1 cellular context compared by ENCODE assay signal in the genomic region with DNA sequence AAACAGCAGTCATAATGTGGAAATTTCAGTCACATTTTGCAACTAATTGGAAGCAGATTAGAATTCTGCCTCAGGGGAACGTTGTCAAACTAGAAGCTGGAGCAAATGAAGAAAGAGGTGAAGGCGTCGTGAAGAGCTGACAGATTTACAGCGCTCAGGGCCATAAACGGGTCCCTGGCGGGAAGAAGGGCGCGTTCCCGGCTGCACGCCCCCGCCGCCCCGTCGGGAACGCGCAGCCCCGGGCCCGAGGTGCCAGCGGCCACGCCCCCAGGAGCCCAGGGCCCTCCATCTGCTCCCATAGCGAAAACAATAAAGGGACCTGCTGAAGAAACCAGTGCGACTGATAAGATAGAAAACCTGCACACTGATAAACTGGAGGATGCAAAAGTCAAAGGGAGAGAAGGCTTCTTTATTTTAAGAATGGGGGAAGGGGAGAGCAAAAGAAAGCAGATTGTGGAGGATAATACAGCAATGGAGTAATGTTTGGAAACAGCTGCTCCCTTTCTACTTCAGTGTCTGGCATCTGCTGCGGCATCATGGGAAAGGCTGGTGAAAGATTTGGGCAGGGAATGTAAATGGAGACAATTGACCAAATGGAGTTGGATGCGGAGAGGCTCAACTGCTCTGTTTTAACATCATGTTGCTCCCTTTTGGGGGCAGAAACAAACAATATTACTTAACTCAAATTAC.
TF ChIP-seq lines count a peak whose summit lies in the region.

No MANE protein-coding gene starts in this region.

TF ChIP-seq in HEK293, 187 proteins besides CTCF, POLR2A, EP300 and RAD21 (continued from another document):
- TF ChIP-seq, protein P1, sequence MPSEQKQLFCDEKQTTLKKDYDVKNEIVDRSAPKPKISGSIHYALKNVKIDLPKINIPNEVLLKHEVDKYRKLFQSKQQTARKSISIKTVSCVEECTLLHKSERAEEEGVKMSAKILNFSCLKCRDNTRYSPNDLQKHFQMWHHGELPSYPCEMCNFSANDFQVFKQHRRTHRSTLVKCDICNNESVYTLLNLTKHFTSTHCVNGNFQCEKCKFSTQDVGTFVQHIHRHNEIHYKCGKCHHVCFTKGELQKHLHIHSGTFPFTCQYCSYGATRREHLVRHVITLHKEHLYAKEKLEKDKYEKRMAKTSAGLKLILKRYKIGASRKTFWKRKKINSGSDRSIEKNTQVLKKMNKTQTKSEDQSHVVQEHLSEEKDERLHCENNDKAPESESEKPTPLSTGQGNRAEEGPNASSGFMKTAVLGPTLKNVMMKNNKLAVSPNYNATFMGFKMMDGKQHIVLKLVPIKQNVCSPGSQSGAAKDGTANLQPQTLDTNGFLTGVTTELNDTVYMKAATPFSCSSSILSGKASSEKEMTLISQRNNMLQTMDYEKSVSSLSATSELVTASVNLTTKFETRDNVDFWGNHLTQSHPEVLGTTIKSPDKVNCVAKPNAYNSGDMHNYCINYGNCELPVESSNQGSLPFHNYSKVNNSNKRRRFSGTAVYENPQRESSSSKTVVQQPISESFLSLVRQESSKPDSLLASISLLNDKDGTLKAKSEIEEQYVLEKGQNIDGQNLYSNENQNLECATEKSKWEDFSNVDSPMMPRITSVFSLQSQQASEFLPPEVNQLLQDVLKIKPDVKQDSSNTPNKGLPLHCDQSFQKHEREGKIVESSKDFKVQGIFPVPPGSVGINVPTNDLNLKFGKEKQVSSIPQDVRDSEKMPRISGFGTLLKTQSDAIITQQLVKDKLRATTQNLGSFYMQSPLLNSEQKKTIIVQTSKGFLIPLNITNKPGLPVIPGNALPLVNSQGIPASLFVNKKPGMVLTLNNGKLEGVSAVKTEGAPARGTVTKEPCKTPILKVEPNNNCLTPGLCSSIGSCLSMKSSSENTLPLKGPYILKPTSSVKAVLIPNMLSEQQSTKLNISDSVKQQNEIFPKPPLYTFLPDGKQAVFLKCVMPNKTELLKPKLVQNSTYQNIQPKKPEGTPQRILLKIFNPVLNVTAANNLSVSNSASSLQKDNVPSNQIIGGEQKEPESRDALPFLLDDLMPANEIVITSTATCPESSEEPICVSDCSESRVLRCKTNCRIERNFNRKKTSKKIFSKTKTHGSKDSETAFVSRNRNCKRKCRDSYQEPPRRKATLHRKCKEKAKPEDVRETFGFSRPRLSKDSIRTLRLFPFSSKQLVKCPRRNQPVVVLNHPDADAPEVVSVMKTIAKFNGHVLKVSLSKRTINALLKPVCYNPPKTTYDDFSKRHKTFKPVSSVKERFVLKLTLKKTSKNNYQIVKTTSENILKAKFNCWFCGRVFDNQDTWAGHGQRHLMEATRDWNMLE (tag by site-specific recombination; conservative IDR thresholded peaks at IDR 0.05; ENCODE audit: low read depth) = peak; percentile 11
- TF ChIP-seq ZNF701 (tag by site-specific recombination; IDR thresholded peaks at IDR 0.05) (no peak), ZNF664 (tag by site-specific recombination; IDR thresholded peaks at IDR 0.05) (peak; percentile 87), ZSCAN30 (tag by site-specific recombination; IDR thresholded peaks at IDR 0.05) (peak; percentile 100), ZNF16 (tag by site-specific recombination; IDR thresholded peaks at IDR 0.05; ENCODE audit: low read depth) (no peak), ZNF221 (tag by site-specific recombination; IDR thresholded peaks at IDR 0.05; ENCODE audit: borderline replicate concordance) (peak; percentile 98; the same call in 1 of the 2 replicates), ZNF292 (tag by site-specific recombination; IDR thresholded peaks at IDR 0.05; ENCODE audit: borderline replicate concordance, low read depth) (no peak), HOXD13 (CRISPR knock-in tag; IDR thresholded peaks at IDR 0.05; ENCODE audit: borderline replicate concordance) (peak; percentile 75; the same call in 1 of the 2 replicates), ZNF211 (tag by site-specific recombination; IDR thresholded peaks at IDR 0.05; ENCODE audit: low read depth) (no peak), GLI2 (tag by site-specific recombination; IDR thresholded peaks at IDR 0.05; ENCODE audit: borderline replicate concordance, low read depth) (peak; percentile 99), ZNF747 (tag by site-specific recombination; IDR thresholded peaks at IDR 0.05) (no peak), ZNF341 (tag by site-specific recombination; IDR thresholded peaks at IDR 0.05; ENCODE audit: low read depth) (0 out of 2 replicates have a peak, but pooled peaks have one; percentile 39), ZNF544 (tag by site-specific recombination; IDR thresholded peaks at IDR 0.05) (no peak), ZNF146 (tag by site-specific recombination; IDR thresholded peaks at IDR 0.05) (peak; percentile 80), ZNF23 (tag by site-specific recombination; IDR thresholded peaks at IDR 0.05; ENCODE audit: borderline replicate concordance) (no peak), ZFP37 (tag by site-specific recombination; IDR thresholded peaks at IDR 0.05) (no peak), TCF7L2 (IDR thresholded peaks at IDR 0.05; ENCODE audit: borderline replicate concordance, low read depth, low read length) (peak; percentile 63; the same call in 1 of the 2 replicates), ZNF157 (tag by site-specific recombination; IDR thresholded peaks at IDR 0.05) (no peak), YY2 (tag by site-specific recombination; IDR thresholded peaks at IDR 0.05) (peak; percentile 33; the same call in 1 of the 2 replicates), ZNF175 (tag by site-specific recombination; IDR thresholded peaks at IDR 0.05) (no peak), ZNF561 (tag by site-specific recombination; IDR thresholded peaks at IDR 0.05; ENCODE audit: borderline replicate concordance) (peak; percentile 99), KLF8 (tag by site-specific recombination; IDR thresholded peaks at IDR 0.05) (peak; percentile 98), ZNF184 (tag by site-specific recombination; IDR thresholded peaks at IDR 0.05) (peak; percentile 86; the same call in 1 of the 2 replicates), ZNF501 (tag by site-specific recombination; IDR thresholded peaks at IDR 0.05) (peak; percentile 91), ZNF530 (tag by site-specific recombination; IDR thresholded peaks at IDR 0.05; ENCODE audit: low read depth) (no peak)
- TF ChIP-seq, protein P2, sequence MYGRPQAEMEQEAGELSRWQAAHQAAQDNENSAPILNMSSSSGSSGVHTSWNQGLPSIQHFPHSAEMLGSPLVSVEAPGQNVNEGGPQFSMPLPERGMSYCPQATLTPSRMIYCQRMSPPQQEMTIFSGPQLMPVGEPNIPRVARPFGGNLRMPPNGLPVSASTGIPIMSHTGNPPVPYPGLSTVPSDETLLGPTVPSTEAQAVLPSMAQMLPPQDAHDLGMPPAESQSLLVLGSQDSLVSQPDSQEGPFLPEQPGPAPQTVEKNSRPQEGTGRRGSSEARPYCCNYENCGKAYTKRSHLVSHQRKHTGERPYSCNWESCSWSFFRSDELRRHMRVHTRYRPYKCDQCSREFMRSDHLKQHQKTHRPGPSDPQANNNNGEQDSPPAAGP (tag by site-specific recombination; IDR thresholded peaks at IDR 0.05) = peak; percentile 97
- TF ChIP-seq, protein P3, sequence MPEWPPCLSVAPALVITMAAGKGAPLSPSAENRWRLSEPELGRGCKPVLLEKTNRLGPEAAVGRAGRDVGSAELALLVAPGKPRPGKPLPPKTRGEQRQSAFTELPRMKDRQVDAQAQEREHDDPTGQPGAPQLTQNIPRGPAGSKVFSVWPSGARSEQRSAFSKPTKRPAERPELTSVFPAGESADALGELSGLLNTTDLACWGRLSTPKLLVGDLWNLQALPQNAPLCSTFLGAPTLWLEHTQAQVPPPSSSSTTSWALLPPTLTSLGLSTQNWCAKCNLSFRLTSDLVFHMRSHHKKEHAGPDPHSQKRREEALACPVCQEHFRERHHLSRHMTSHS (tag by site-specific recombination; IDR thresholded peaks at IDR 0.05) = peak; percentile 97
- TF ChIP-seq, protein P4, sequence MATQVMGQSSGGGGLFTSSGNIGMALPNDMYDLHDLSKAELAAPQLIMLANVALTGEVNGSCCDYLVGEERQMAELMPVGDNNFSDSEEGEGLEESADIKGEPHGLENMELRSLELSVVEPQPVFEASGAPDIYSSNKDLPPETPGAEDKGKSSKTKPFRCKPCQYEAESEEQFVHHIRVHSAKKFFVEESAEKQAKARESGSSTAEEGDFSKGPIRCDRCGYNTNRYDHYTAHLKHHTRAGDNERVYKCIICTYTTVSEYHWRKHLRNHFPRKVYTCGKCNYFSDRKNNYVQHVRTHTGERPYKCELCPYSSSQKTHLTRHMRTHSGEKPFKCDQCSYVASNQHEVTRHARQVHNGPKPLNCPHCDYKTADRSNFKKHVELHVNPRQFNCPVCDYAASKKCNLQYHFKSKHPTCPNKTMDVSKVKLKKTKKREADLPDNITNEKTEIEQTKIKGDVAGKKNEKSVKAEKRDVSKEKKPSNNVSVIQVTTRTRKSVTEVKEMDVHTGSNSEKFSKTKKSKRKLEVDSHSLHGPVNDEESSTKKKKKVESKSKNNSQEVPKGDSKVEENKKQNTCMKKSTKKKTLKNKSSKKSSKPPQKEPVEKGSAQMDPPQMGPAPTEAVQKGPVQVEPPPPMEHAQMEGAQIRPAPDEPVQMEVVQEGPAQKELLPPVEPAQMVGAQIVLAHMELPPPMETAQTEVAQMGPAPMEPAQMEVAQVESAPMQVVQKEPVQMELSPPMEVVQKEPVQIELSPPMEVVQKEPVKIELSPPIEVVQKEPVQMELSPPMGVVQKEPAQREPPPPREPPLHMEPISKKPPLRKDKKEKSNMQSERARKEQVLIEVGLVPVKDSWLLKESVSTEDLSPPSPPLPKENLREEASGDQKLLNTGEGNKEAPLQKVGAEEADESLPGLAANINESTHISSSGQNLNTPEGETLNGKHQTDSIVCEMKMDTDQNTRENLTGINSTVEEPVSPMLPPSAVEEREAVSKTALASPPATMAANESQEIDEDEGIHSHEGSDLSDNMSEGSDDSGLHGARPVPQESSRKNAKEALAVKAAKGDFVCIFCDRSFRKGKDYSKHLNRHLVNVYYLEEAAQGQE (tag by site-specific recombination; IDR thresholded peaks at IDR 0.05) = no peak
- TF ChIP-seq, protein P5, sequence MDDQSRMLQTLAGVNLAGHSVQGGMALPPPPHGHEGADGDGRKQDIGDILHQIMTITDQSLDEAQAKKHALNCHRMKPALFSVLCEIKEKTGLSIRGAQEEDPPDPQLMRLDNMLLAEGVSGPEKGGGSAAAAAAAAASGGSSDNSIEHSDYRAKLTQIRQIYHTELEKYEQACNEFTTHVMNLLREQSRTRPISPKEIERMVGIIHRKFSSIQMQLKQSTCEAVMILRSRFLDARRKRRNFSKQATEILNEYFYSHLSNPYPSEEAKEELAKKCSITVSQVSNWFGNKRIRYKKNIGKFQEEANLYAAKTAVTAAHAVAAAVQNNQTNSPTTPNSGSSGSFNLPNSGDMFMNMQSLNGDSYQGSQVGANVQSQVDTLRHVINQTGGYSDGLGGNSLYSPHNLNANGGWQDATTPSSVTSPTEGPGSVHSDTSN (CRISPR knock-in tag; IDR thresholded peaks at IDR 0.05) = no peak
- TF ChIP-seq, protein P6, sequence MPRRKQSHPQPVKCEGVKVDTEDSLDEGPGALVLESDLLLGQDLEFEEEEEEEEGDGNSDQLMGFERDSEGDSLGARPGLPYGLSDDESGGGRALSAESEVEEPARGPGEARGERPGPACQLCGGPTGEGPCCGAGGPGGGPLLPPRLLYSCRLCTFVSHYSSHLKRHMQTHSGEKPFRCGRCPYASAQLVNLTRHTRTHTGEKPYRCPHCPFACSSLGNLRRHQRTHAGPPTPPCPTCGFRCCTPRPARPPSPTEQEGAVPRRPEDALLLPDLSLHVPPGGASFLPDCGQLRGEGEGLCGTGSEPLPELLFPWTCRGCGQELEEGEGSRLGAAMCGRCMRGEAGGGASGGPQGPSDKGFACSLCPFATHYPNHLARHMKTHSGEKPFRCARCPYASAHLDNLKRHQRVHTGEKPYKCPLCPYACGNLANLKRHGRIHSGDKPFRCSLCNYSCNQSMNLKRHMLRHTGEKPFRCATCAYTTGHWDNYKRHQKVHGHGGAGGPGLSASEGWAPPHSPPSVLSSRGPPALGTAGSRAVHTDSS (tag by site-specific recombination; IDR thresholded peaks at IDR 0.05) = peak; percentile 85
